8 cellular contexts compared by ENCODE assay signal in the genomic region with DNA sequence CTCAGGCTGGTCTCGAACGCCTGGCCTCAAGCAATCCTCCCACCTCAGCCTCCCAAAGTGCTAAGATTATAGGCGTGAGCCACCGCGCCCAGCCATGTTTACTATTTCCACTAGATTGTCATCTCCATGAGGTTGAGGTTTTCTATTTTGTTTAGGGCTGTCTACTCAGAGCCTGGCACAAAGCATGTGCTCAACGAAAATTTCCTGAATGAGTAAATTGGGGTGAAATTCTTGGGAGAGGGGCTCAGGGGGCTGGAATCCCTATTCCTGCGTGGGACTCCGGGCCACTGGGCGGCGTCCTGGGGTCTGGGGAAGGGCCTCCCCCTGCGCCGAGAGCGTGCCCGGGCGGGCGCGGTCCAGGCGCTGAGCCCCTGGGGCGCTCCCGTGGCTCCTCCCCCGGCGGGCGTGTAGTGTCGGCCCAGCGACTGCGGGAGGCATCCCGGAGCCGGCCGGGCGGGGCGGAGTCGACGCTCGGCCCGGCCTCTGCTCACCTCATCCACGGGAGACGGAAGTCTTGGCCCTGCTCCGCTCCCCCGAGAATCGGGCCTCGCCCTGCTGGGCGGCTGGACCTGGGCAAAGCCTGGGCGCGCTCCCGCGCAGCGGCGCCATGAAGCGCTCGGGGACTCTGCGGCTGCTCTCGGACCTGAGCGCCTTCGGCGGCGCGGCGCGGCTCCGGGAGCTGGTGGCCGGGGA. TPM values are rescaled to one million over a fixed set of nuclear protein-coding genes. Genes with fewer than 3 reads are reported as not detected.
A peak's percentile ranks its signal among the peaks of the same experiment; 100 is the strongest.
DNase-seq lines count a peak whose midpoint lies in the region; ATAC-seq and TF ChIP-seq lines count a peak whose summit lies in the region.

A gene (plus strand): TSS at position 482 of the 693 bp plus-strand sequence. CDS start 126 bp downstream, at position 608.

- 0 to 15% methylated on average over 1 to 5 of the region's 61 CpGs for WGBS in gastroesophageal sphincter (ENCODE audit: low coverage in 1 of 2), 2 donors

- TF ChIP-seq EP300 in gastroesophageal sphincter (IDR thresholded peaks at IDR 0.05) = no peak

- TF ChIP-seq CTCF in LNCaP clone FGC (IDR thresholded peaks at IDR 0.05; ENCODE audit: control insufficient read depth, extremely low read depth, insufficient read depth) = peak; percentile 18; the same call in 1 of the 2 replicates
- peak in 3 of 4 experiments; percentile 11 to 42 (median 19) for TF ChIP-seq CTCF in gastroesophageal sphincter (IDR thresholded peaks at IDR 0.05)

- H3K27me3 ChIP-seq in gastroesophageal sphincter = no peaks in the 10 kb centered on the region

- in situ Hi-C loops in G401 (cut with HindIII; ENCODE audit: low sequenced_read_pairs) (no loop called here), SK-MEL-5 (cut with HindIII; ENCODE audit: low pct_unique_long_range_greater_than_20kb, low sequenced_read_pairs) (no loop called here)

- TF ChIP-seq POLR2A in gastroesophageal sphincter (IDR thresholded peaks at IDR 0.05) = peak; percentile 73 to 89

- peak; percentile 99 for ATAC-seq in gastroesophageal sphincter

- H3K27ac ChIP-seq in gastroesophageal sphincter (peak within 1 kb of the TSS; percentile 68 to 98 (median 93)), temporal lobe (ENCODE audit: low read depth, low read length) (peak within 1 kb of the TSS; percentile 76)

- H3K4me3 ChIP-seq in LNCaP clone FGC (ENCODE audit: low read depth, low read length) = peak within 1 kb of the TSS; percentile 86
- peak within 1 kb of the TSS; percentile 59 to 99 for H3K4me3 ChIP-seq in gastroesophageal sphincter

- H3K36me3 ChIP-seq in gastroesophageal sphincter = peaks cover 0 to 31% of the 10 kb centered on the region in 2 donors

- DNase-seq in G401 (ENCODE audit: low spot score) = peak; percentile 83
- peak; percentile 67 for DNase-seq in GOT3 (lab: John Stamatoyannopoulos, UW)
- DNase-seq in LNCaP clone FGC (ENCODE audit: low read depth) = peak; percentile 62
- DNase-seq in SK-MEL-5 (ENCODE audit: low read depth, low spot score) = peak; percentile 89
- DNase-seq in activated naive CD4-positive, alpha-beta T cell treated with Interleukin-2 at 50 U/mL for 16 hours = peak; percentile 91
- peak; percentile 78 for DNase-seq in occipital lobe (lab: John Stamatoyannopoulos, UW)

- H3K4me1 ChIP-seq in gastroesophageal sphincter = peaks cover 4 to 51% (median 16%) of the 10 kb centered on the region in 3 donors

- no peaks in the 10 kb centered on the region for H3K9me3 ChIP-seq in gastroesophageal sphincter

RNA-seq across cellular contexts. Expression of the gene that starts here (rescaled TPM):
- total RNA-seq in G401 (2014; rRNA removed; shearing (Covaris generic)) = 55.3 and 71.9 TPM in 2 replicates
- 21.6 and 23.2 TPM in 2 replicates for total RNA-seq in SK-MEL-5 (2014; rRNA removed; shearing (Covaris generic))
- 22.2 and 30.8 TPM in 2 replicates for polyA plus RNA-seq in SK-MEL-5 (2015; cell fraction: cytosol; rRNA removed)
- polyA plus RNA-seq in SK-MEL-5 (2015; cell fraction: nucleus; rRNA removed) = 6.5 and 7.9 TPM in 2 replicates
- 10 to 100 TPM; 24.1 to 36.2 (median 27.1) TPM for total RNA-seq in gastroesophageal sphincter
- 17.5 TPM for total RNA-seq in occipital lobe
- 14.8 TPM for total RNA-seq in temporal lobe

Comparison
In these comparisons a context has a peak if more than half of its experiments do, and no peak if none do; other contexts are left out.
1. Peak in every context shown above with its lines: DNase-seq, ATAC-seq, H3K4me3 ChIP-seq and H3K27ac ChIP-seq.